20 cellular contexts compared by ENCODE assay signal in genomic region chr11:102216433-102217163, GRCh38.
DNase-seq lines count a peak whose midpoint lies in the region; ATAC-seq and TF ChIP-seq lines count a peak whose summit lies in the region.
"Had no signal": no experiment of that assay in that cellular context is flagged by ENCODE, and none has a peak within 500 bp of the region (broad histone marks: within the 10 kb centered on the region; RNA-seq: fewer than 3 reads in every experiment).

No MANE protein-coding gene starts in this region.

- DNase-seq in chondrocyte (ENCODE audit: low spot score) = no peak
- DNase-seq in heart left ventricle = no peak
- no peak for DNase-seq in psoas muscle
- DNase-seq in upper lobe of left lung = no peak
- DNase-seq in HUDEP-2 (lab: John Stamatoyannopoulos, UW; ENCODE audit: unreplicated experiment in 76 of 76) = no peak
- no peak for DNase-seq in activated gamma-delta T cell (lab: John Stamatoyannopoulos, UW)
- DNase-seq in islet precursor cell = no peak
- DNase-seq: activated CD4-positive, CD25-positive, alpha-beta regulatory T cell treated with anti-CD3 and anti-CD28 coated beads, Interleukin-2, amount 50 U/mL, for 72 hours; activated T-cell treated with anti-CD3 and anti-CD28 coated beads, Interleukin-2, amount 50 U/mL, for 72 hours; body of pancreas; colonic mucosa; DMS79; H7; KG1; NCI-H1694; NCI-H748 treated with DMSO at 0.1 percent for 48 hours; SHP77 treated with DMSO at 0.1 percent for 48 hours; stimulated activated CD8-positive, alpha-beta memory T cell treated with anti-CD3 and anti-CD28 coated beads, Interleukin-4, amount 100 ng/mL, for 48 hours had no signal

- intact Hi-C loops in heart left ventricle (cut with DNase I) = loop anchor here in 3 of 10 donors (5.0 to 10.0 kb wide), 3 partner anchors 62 to 104 kb away; partner anchors contain the start of gene YAP1 (in 3 of the 3)
- intact Hi-C loops in psoas muscle (cut with DNase I) = no loop called here

- H3K27me3 Mint-ChIP-seq in chondrocyte (ENCODE audit: low read depth) = no peaks in the 10 kb centered on the region

- 43 to 47% (median 45%) methylated on average over 2 of the region's 2 CpGs for WGBS in heart left ventricle, 4 donors
- 55 to 72% (median 62%) methylated on average over 2 of the region's 2 CpGs for WGBS in psoas muscle, 3 donors
- WGBS in upper lobe of left lung, 2 donors = 75 to 82% methylated on average over 2 of the region's 2 CpGs

- no peak overlapping the region for H3K4me3 Mint-ChIP-seq in chondrocyte (ENCODE audit: unreplicated experiment)
- H3K4me3 Mint-ChIP-seq: activated naive CD8-positive, alpha-beta T cell; activated T-cell treated with anti-CD3 and anti-CD28 coated beads, Interleukin-2, amount 50 U/mL, for 72 hours; neural crest cell had no signal

- H3K4me3 ChIP-seq in heart left ventricle (no peak overlapping the region), psoas muscle (no peak overlapping the region), upper lobe of left lung (no peak overlapping the region)
- H3K4me3 ChIP-seq: body of pancreas, colonic mucosa had no signal

- no peak for TF ChIP-seq EP300 in upper lobe of left lung (IDR thresholded peaks at IDR 0.05)

- peak in 2 of 4 donors; percentile 49 to 58 for ATAC-seq in heart left ventricle
- no peak for ATAC-seq in psoas muscle
- ATAC-seq in upper lobe of left lung (ENCODE audit: low FRiP score in 2 of 2) = peak in 1 of 2 donors; percentile 31
- ATAC-seq: activated T-cell treated with anti-CD3 and anti-CD28 coated beads, Interleukin-2, amount 50 U/mL, for 72 hours; body of pancreas had no signal

- H3K9me3 Mint-ChIP-seq in chondrocyte (ENCODE audit: low read depth) = no peaks in the 10 kb centered on the region
- H3K9me3 Mint-ChIP-seq: neural crest cell had no signal

- H3K4me1 Mint-ChIP-seq in chondrocyte (ENCODE audit: low read depth) = peaks cover 50% of the 10 kb centered on the region

- H3K27me3 ChIP-seq in heart left ventricle (no peaks in the 10 kb centered on the region), psoas muscle (ENCODE audit: insufficient read depth in 3 of 3, low read length in 2 of 3) (no peaks in the 10 kb centered on the region), upper lobe of left lung (no peaks in the 10 kb centered on the region)
- H3K27me3 ChIP-seq: body of pancreas, colonic mucosa had no signal

- peak overlapping the region in 8 of 12 donors; percentile 11 to 76 (median 40) for H3K27ac ChIP-seq in heart left ventricle
- peak overlapping the region; percentile 25 for H3K27ac ChIP-seq in psoas muscle
- peak overlapping the region in 3 of 4 donors; percentile 19 to 59 (median 31) for H3K27ac ChIP-seq in upper lobe of left lung
- H3K27ac ChIP-seq: body of pancreas, colonic mucosa had no signal

- H3K4me1 ChIP-seq in heart left ventricle = peaks cover 0 to 40% (median 20%) of the 10 kb centered on the region in 12 donors
- H3K4me1 ChIP-seq in psoas muscle = peaks cover 14% of the 10 kb centered on the region
- H3K4me1 ChIP-seq in upper lobe of left lung = no peaks in the 10 kb centered on the region
- H3K4me1 ChIP-seq: body of pancreas, colonic mucosa had no signal

- peak overlapping the region; percentile 84 for H3K27ac Mint-ChIP-seq in chondrocyte (ENCODE audit: unreplicated experiment)
- H3K27ac Mint-ChIP-seq: activated naive CD8-positive, alpha-beta T cell; activated T-cell treated with anti-CD3 and anti-CD28 coated beads, Interleukin-2, amount 50 U/mL, for 72 hours had no signal

- H3K36me3 ChIP-seq in heart left ventricle = peaks cover 0 to 33% (median 6%) of the 10 kb centered on the region in 9 donors
- peaks cover 0 to 20% of the 10 kb centered on the region in 2 donors for H3K36me3 ChIP-seq in psoas muscle (ENCODE audit: insufficient read depth in 1 of 2, low read depth in 1 of 2)
- peaks cover 0 to 24% (median 5%) of the 10 kb centered on the region in 4 donors for H3K36me3 ChIP-seq in upper lobe of left lung
- H3K36me3 ChIP-seq: colonic mucosa had no signal

- H3K36me3 Mint-ChIP-seq in chondrocyte (ENCODE audit: low read depth) = peaks cover 20% of the 10 kb centered on the region
- H3K36me3 Mint-ChIP-seq: activated naive CD8-positive, alpha-beta T cell had no signal

- TF ChIP-seq POLR2A in heart left ventricle (IDR thresholded peaks at IDR 0.05) (no peak), upper lobe of left lung (IDR thresholded peaks at IDR 0.05) (no peak)

- TF ChIP-seq CTCF in chondrocyte (IDR thresholded peaks at IDR 0.05) (no peak), heart left ventricle (IDR thresholded peaks at IDR 0.05) (no peak), psoas muscle (IDR thresholded peaks at IDR 0.05) (no peak), upper lobe of left lung (IDR thresholded peaks at IDR 0.05) (no peak)

- H3K9me3 ChIP-seq in heart left ventricle = no peaks in the 10 kb centered on the region
- H3K9me3 ChIP-seq in psoas muscle = no peaks in the 10 kb centered on the region
- no peaks in the 10 kb centered on the region for H3K9me3 ChIP-seq in upper lobe of left lung
- H3K9me3 ChIP-seq: body of pancreas, colonic mucosa had no signal
